ENCODE assay signal across 19 cellular contexts in genomic region chrX:124266325-124267087, GRCh38.
DNase-seq lines count a peak whose midpoint lies in the region; ATAC-seq, FAIRE-seq and TF ChIP-seq lines count a peak whose summit lies in the region.
"Had no signal": no experiment of that assay in that cellular context is flagged by ENCODE, and none has a peak within 500 bp of the region (broad histone marks: within the 10 kb centered on the region; RNA-seq: fewer than 3 reads in every experiment).

No MANE protein-coding gene starts in this region.

- H3K4me1 Mint-ChIP-seq in astrocyte (ENCODE audit: low read depth, unreplicated experiment): no peaks in the 10 kb centered on the region
- peaks cover 27 to 34% of the 10 kb centered on the region in 2 donors for H3K4me1 Mint-ChIP-seq in natural killer cell treated with Interleukin-12 subunit alpha and Interleukin-12 subunit beta and Interleukin-15 and Interleukin-18, amount 100 ng/mL, for 72 hours (ENCODE audit: low read depth in 2 of 2)

- ATAC-seq in natural killer cell treated with Interleukin-12 subunit alpha and Interleukin-12 subunit beta and Interleukin-15 and Interleukin-18, amount 100 ng/mL, for 72 hours: peak in 1 of 2 donors; percentile 73
- peak; percentile 46 for ATAC-seq in stimulated activated naive CD8-positive, alpha-beta T cell treated with anti-CD3 and anti-CD28 coated beads, Interleukin-15, Interleukin-2, amounts not matched to agents 100 U/mL and 50 U/mL, for 24 hours
- ATAC-seq in HG02973 (IDR thresholded peaks at IDR 0.05; ENCODE audit: unreplicated experiment): no peak

- H4K20me1 ChIP-seq in astrocyte (ENCODE audit: insufficient read depth, low read length): no peaks in the 10 kb centered on the region

- no peak overlapping the region for H2AFZ ChIP-seq in astrocyte (ENCODE audit: low read depth, low read length)

- no peak for DNase-seq in astrocyte (ENCODE audit: low read depth)
- no peak for DNase-seq in natural killer cell treated with Interleukin-12 subunit alpha and Interleukin-12 subunit beta and Interleukin-15 and Interleukin-18, amount 100 ng/mL, for 72 hours (ENCODE audit: low spot score)
- no peak for DNase-seq in stimulated activated naive CD8-positive, alpha-beta T cell treated with anti-CD3 and anti-CD28 coated beads, Interleukin-15, Interleukin-2, amounts not matched to agents 100 U/mL and 50 U/mL, for 24 hours
- no peak for DNase-seq in stimulated activated CD4-positive, alpha-beta T cell treated with anti-CD3 and anti-CD28 coated beads, Interleukin-12 subunit alpha, Interleukin-12 subunit beta, amount 100 ng/mL, for 4 hours
- DNase-seq in NK-92 treated with Interleukin-12 subunit alpha and Interleukin-12 subunit beta, amount 100 ng/mL, for 24 hours (lab: John Stamatoyannopoulos, UW): no peak
- DNase-seq: BE2C, DMS 273 treated with DMSO at 0.1 percent for 48 hours, DMS79 treated with DMSO at 0.1 percent for 48 hours, KG1, NCI-H1092 treated with DMSO at 0.1 percent for 48 hours, NCI-H146, NCI-H2029 treated with DMSO at 0.1 percent for 48 hours, NCI-H226, NCI-H510A treated with DMSO at 0.1 percent for 48 hours, NCI-H748 treated with DMSO at 0.1 percent for 48 hours, Peyer's patch had no signal

- H3K36me3 ChIP-seq in KOPT-K1 (ENCODE audit: insufficient read depth, low read length) (no peaks in the 10 kb centered on the region), astrocyte (ENCODE audit: insufficient read depth, low read length) (no peaks in the 10 kb centered on the region)
- H3K36me3 ChIP-seq: BE2C, Peyer's patch had no signal

- no peaks in the 10 kb centered on the region for H3K79me2 ChIP-seq in astrocyte (ENCODE audit: insufficient read depth, low read length)

- no peaks in the 10 kb centered on the region for H3K9me3 Mint-ChIP-seq in astrocyte (ENCODE audit: unreplicated experiment)
- H3K9me3 Mint-ChIP-seq in natural killer cell treated with Interleukin-12 subunit alpha and Interleukin-12 subunit beta and Interleukin-15 and Interleukin-18, amount 100 ng/mL, for 72 hours: peaks cover 7% of the 10 kb centered on the region

- FAIRE-seq in astrocyte (lab: Jason Lieb, UNC): peak; percentile 47
- FAIRE-seq: HTR-8/SVneo had no signal

- H3K4me2 ChIP-seq in astrocyte (ENCODE audit: low read length): no peak overlapping the region

- no peaks in the 10 kb centered on the region for H3K27me3 Mint-ChIP-seq in astrocyte (ENCODE audit: low read depth, unreplicated experiment)
- peaks cover 0 to 4% of the 10 kb centered on the region in 2 donors for H3K27me3 Mint-ChIP-seq in natural killer cell treated with Interleukin-12 subunit alpha and Interleukin-12 subunit beta and Interleukin-15 and Interleukin-18, amount 100 ng/mL, for 72 hours

- H3K9ac ChIP-seq in astrocyte (ENCODE audit: low read length): no peak overlapping the region

- H3K9me3 ChIP-seq in KOPT-K1 (ENCODE audit: insufficient read depth, low read length, poor library complexity, severe bottlenecking): no peaks in the 10 kb centered on the region
- H3K9me3 ChIP-seq in astrocyte (ENCODE audit: insufficient read depth, low read depth, low read length): no peaks in the 10 kb centered on the region
- H3K9me3 ChIP-seq: BE2C, Peyer's patch had no signal

- H3K4me3 Mint-ChIP-seq in astrocyte (ENCODE audit: unreplicated experiment): no peak overlapping the region
- H3K4me3 Mint-ChIP-seq in natural killer cell treated with Interleukin-12 subunit alpha and Interleukin-12 subunit beta and Interleukin-15 and Interleukin-18, amount 100 ng/mL, for 72 hours: peak overlapping the region; percentile 50

- H3K4me3 ChIP-seq in astrocyte (ENCODE audit: insufficient read depth, low read depth, low read length): no peak overlapping the region
- H3K4me3 ChIP-seq: Peyer's patch had no signal

- peak overlapping the region; percentile 36 for H3K27ac ChIP-seq in KOPT-K1 (ENCODE audit: low read depth, low read length, poor library complexity, severe bottlenecking)
- H3K27ac ChIP-seq in astrocyte (ENCODE audit: low read depth, low read length): no peak overlapping the region
- H3K27ac ChIP-seq: Peyer's patch had no signal

- H3K27me3 ChIP-seq in astrocyte (ENCODE audit: insufficient read depth, low read length): no peaks in the 10 kb centered on the region
- H3K27me3 ChIP-seq: BE2C, Peyer's patch had no signal

- no peak overlapping the region for H3K27ac Mint-ChIP-seq in astrocyte (ENCODE audit: unreplicated experiment)
- peak overlapping the region; percentile 58 to 59 for H3K27ac Mint-ChIP-seq in natural killer cell treated with Interleukin-12 subunit alpha and Interleukin-12 subunit beta and Interleukin-15 and Interleukin-18, amount 100 ng/mL, for 72 hours

- TF ChIP-seq CTCF in astrocyte (IDR thresholded peaks at IDR 0.05; ENCODE audit: insufficient read depth, low read depth, low read length): no peak

- H3K36me3 Mint-ChIP-seq in astrocyte (ENCODE audit: low read depth, unreplicated experiment): no peaks in the 10 kb centered on the region
- H3K36me3 Mint-ChIP-seq in natural killer cell treated with Interleukin-12 subunit alpha and Interleukin-12 subunit beta and Interleukin-15 and Interleukin-18, amount 100 ng/mL, for 72 hours: no peaks in the 10 kb centered on the region

- no peaks in the 10 kb centered on the region for H3K4me1 ChIP-seq in astrocyte (ENCODE audit: insufficient read depth, low read length)
- H3K4me1 ChIP-seq: BE2C, Peyer's patch had no signal
